Comparison of ENCODE assay signal across 8 cellular contexts in genomic region chr4:781493-782216, GRCh38. TPM values are rescaled to one million over a fixed set of nuclear protein-coding genes. Genes with fewer than 3 reads are reported as not detected.
DNase-seq lines count a peak whose midpoint lies in the region; ATAC-seq and TF ChIP-seq lines count a peak whose summit lies in the region.

No MANE protein-coding gene starts in this region.

- peak overlapping the region; percentile 44 for H2AFZ ChIP-seq in SU-DHL-6 (ENCODE audit: low read depth, low read length, severe bottlenecking)

- peaks cover 3% of the 10 kb centered on the region for H3K9me3 Mint-ChIP-seq in activated naive CD8-positive, alpha-beta T cell treated with anti-CD3 and anti-CD28 coated beads, Interleukin-2, amount 50 U/mL, for 24 hours
- H3K9me3 Mint-ChIP-seq in osteocyte (ENCODE audit: unreplicated experiment) = no peaks in the 10 kb centered on the region

- TF ChIP-seq CTCF in GM12875 (IDR thresholded peaks at IDR 0.05; ENCODE audit: borderline replicate concordance, insufficient read depth, low read depth, low read length) (no peak), SU-DHL-6 (IDR thresholded peaks at IDR 0.05; ENCODE audit: insufficient read depth, low read length, poor library complexity, severe bottlenecking) (no peak), osteocyte (IDR thresholded peaks at IDR 0.05) (no peak)

- H3K9me2 ChIP-seq in SU-DHL-6 (replicated peaks; ENCODE audit: insufficient read depth, low read length) = no peaks in the 10 kb centered on the region

- peaks cover 50% of the 10 kb centered on the region for H3K79me2 ChIP-seq in SU-DHL-6 (ENCODE audit: insufficient read depth, low read length)

- H3K9me3 ChIP-seq in SU-DHL-6 (ENCODE audit: insufficient read depth, low read length) (no peaks in the 10 kb centered on the region), thymus (ENCODE audit: control insufficient read depth) (no peaks in the 10 kb centered on the region)

- DNase-seq in NCI-H1417 (lab: John Stamatoyannopoulos, UW) = peak; percentile 99
- DNase-seq in activated naive CD8-positive, alpha-beta T cell treated with anti-CD3 and anti-CD28 coated beads, Interleukin-2, amount 50 U/mL, for 24 hours = peak; percentile 98
- peak; percentile 99 for DNase-seq in Right ventricle myocardium inferior (ENCODE audit: missing footprints)
- peak; percentile 100 for DNase-seq in osteocyte (ENCODE audit: extremely low spot score, unreplicated experiment)

- peak overlapping the region; percentile 87 for H3K4me2 ChIP-seq in SU-DHL-6 (ENCODE audit: low read depth, low read length, poor library complexity, severe bottlenecking)

- ATAC-seq in HG02763 (IDR thresholded peaks at IDR 0.05; ENCODE audit: unreplicated experiment) = peak; percentile 96
- peak; percentile 96 for ATAC-seq in activated naive CD8-positive, alpha-beta T cell treated with anti-CD3 and anti-CD28 coated beads, Interleukin-2, amount 50 U/mL, for 24 hours
- ATAC-seq in Right ventricle myocardium inferior = peak; percentile 98

- H3K4me1 ChIP-seq in thymus (ENCODE audit: control insufficient read depth, insufficient read depth, low read length) = peaks cover 14% of the 10 kb centered on the region

- H3K36me3 ChIP-seq in SU-DHL-6 (ENCODE audit: low read length) = peaks cover 4% of the 10 kb centered on the region; the same call in 1 of the 2 replicates
- peaks cover 17% of the 10 kb centered on the region for H3K36me3 ChIP-seq in thymus (ENCODE audit: control insufficient read depth, insufficient read depth)

- H3K27me3 ChIP-seq in SU-DHL-6 (ENCODE audit: low read length) (no peaks in the 10 kb centered on the region), thymus (ENCODE audit: control insufficient read depth, insufficient read depth) (peaks cover 26% of the 10 kb centered on the region)

- peaks cover 27% of the 10 kb centered on the region for H3K27me3 Mint-ChIP-seq in activated naive CD8-positive, alpha-beta T cell treated with anti-CD3 and anti-CD28 coated beads, Interleukin-2, amount 50 U/mL, for 24 hours
- no peaks in the 10 kb centered on the region for H3K27me3 Mint-ChIP-seq in osteocyte (ENCODE audit: unreplicated experiment)

- peak overlapping the region; percentile 86 for H3K27ac Mint-ChIP-seq in activated naive CD8-positive, alpha-beta T cell treated with anti-CD3 and anti-CD28 coated beads, Interleukin-2, amount 50 U/mL, for 24 hours
- H3K27ac Mint-ChIP-seq in osteocyte (ENCODE audit: unreplicated experiment) = peak overlapping the region; percentile 98

- H3K9ac ChIP-seq in SU-DHL-6 (ENCODE audit: low read length) = peak overlapping the region; percentile 98

- intact Hi-C loops in Right ventricle myocardium inferior (cut with DNase I) = no loop called here

- H3K4me1 Mint-ChIP-seq in activated naive CD8-positive, alpha-beta T cell treated with anti-CD3 and anti-CD28 coated beads, Interleukin-2, amount 50 U/mL, for 24 hours = peaks cover 45% of the 10 kb centered on the region
- peaks cover 31% of the 10 kb centered on the region for H3K4me1 Mint-ChIP-seq in osteocyte (ENCODE audit: unreplicated experiment)

- H3K27ac ChIP-seq in SU-DHL-6 (ENCODE audit: low read depth, low read length) (peak overlapping the region; percentile 77), thymus (ENCODE audit: low read depth) (peak overlapping the region; percentile 90)

- peak overlapping the region; percentile 82 for H3K4me3 Mint-ChIP-seq in activated naive CD8-positive, alpha-beta T cell treated with anti-CD3 and anti-CD28 coated beads, Interleukin-2, amount 50 U/mL, for 24 hours
- H3K4me3 Mint-ChIP-seq in osteocyte (ENCODE audit: unreplicated experiment) = peak overlapping the region; percentile 88

- H3K4me3 ChIP-seq in GM12875 (ENCODE audit: low read depth, low read length) = peak overlapping the region; percentile 99
- H3K4me3 ChIP-seq in SU-DHL-6 (ENCODE audit: insufficient read depth, low read length, poor library complexity, severe bottlenecking) = peak overlapping the region; percentile 95
- H3K4me3 ChIP-seq in thymus (ENCODE audit: low read length) = peak overlapping the region; percentile 85

- no peaks in the 10 kb centered on the region for H4K20me1 ChIP-seq in SU-DHL-6 (ENCODE audit: low read depth, low read length)

- under 1% methylated on average over 57 of the region's 57 CpGs for WGBS in thymus

- peaks cover 40% of the 10 kb centered on the region for H3K36me3 Mint-ChIP-seq in activated naive CD8-positive, alpha-beta T cell treated with anti-CD3 and anti-CD28 coated beads, Interleukin-2, amount 50 U/mL, for 24 hours (ENCODE audit: low read depth)
- H3K36me3 Mint-ChIP-seq in osteocyte (ENCODE audit: unreplicated experiment) = peaks cover 25% of the 10 kb centered on the region

- no peaks in the 10 kb centered on the region for H3F3A ChIP-seq in SU-DHL-6 (ENCODE audit: insufficient read depth)

RNA-seq across cellular contexts. Expression of gene CPLX1, which starts 44.3 kb away (rescaled TPM):
- total RNA-seq in Right ventricle myocardium inferior (3.1 TPM), osteocyte (not detected in 2 replicates)
- 7.9 TPM for polyA plus RNA-seq in thymus

Comparison
In these comparisons a context has a peak if more than half of its experiments do, and no peak if none do; other contexts are left out.
1. Peak in every context shown above with its lines: DNase-seq, ATAC-seq, H3K4me3 ChIP-seq and H3K27ac ChIP-seq.